1 cellular context compared by ENCODE assay signal in the genomic region with DNA sequence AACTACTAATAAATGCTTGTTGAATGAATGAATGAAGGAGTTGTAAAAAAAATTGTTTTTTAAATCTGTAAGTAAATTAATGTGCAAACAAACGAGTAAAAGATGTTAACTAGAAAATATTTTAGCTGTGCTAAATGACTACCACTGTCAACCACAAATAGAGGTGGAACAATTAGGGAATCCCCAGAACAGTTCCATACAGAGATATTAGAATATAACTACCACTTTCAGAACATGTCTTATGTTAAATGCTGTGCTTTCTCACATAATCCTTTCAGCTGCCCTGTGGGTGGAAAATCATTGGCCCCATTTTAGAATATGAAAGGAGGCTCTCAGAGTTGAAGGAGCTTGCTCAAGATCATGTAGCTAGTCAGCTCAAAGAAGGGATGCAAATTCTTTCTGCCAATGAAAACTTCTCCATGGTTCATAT.
TF ChIP-seq lines count a peak whose summit lies in the region.

No MANE protein-coding gene starts in this region.

TF ChIP-seq in GM12878, 131 proteins besides CTCF, POLR2A, EP300 and RAD21 (continued from another document and continues in another):
- TF ChIP-seq, protein P1, sequence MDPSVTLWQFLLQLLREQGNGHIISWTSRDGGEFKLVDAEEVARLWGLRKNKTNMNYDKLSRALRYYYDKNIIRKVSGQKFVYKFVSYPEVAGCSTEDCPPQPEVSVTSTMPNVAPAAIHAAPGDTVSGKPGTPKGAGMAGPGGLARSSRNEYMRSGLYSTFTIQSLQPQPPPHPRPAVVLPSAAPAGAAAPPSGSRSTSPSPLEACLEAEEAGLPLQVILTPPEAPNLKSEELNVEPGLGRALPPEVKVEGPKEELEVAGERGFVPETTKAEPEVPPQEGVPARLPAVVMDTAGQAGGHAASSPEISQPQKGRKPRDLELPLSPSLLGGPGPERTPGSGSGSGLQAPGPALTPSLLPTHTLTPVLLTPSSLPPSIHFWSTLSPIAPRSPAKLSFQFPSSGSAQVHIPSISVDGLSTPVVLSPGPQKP (IDR thresholded peaks at IDR 0.05; ENCODE audit: low read depth, low read length) = no peak
- TF ChIP-seq BCL11A (IDR thresholded peaks at IDR 0.05; ENCODE audit: low read depth, low read length) (peak; percentile 47; the same call in 1 of the 2 replicates), EGR1 (IDR thresholded peaks at IDR 0.05; ENCODE audit: borderline replicate concordance in 1 of 2, low read depth in 2 of 2, low read length in 2 of 2) (no peak), PKNOX1 (IDR thresholded peaks at IDR 0.05) (no peak), REST (IDR thresholded peaks at IDR 0.05; ENCODE audit: low read depth, low read length) (no peak), MEF2B (IDR thresholded peaks at IDR 0.05; ENCODE audit: partially characterized antibody, poor library complexity, severe bottlenecking) (peak; percentile 42), ZNF24 (IDR thresholded peaks at IDR 0.05) (peak; percentile 96), ZBTB40 (IDR thresholded peaks at IDR 0.05; ENCODE audit: borderline replicate concordance) (0 out of 2 replicates have a peak, but pooled peaks have one; percentile 41), ZZZ3 (IDR thresholded peaks at IDR 0.05; ENCODE audit: control insufficient read depth, insufficient read length, low read depth) (no peak), RUNX3 (IDR thresholded peaks at IDR 0.05; ENCODE audit: low read length) (peak; percentile 92), ZNF207 (IDR thresholded peaks at IDR 0.05; ENCODE audit: borderline replicate concordance) (no peak), CUX1 (IDR thresholded peaks at IDR 0.05; ENCODE audit: insufficient replicate concordance, low read depth, low read length) (peak; percentile 58), IRF4 (IDR thresholded peaks at IDR 0.05; ENCODE audit: low read depth, low read length) (no peak), NR2C1 (IDR thresholded peaks at IDR 0.05) (no peak), IRF5 (IDR thresholded peaks at IDR 0.05; ENCODE audit: borderline replicate concordance) (no peak), HCFC1 (IDR thresholded peaks at IDR 0.05; ENCODE audit: low read length) (no peak), ZBTB4 (CRISPR knock-in tag; IDR thresholded peaks at IDR 0.05) (no peak), RELA (IDR thresholded peaks at IDR 0.05; ENCODE audit: borderline replicate concordance, partially characterized antibody) (peak; percentile 38), CEBPB (IDR thresholded peaks at IDR 0.05; ENCODE audit: borderline replicate concordance in 1 of 2, low read depth in 2 of 2, low read length in 2 of 2) (no peak), SP1 (IDR thresholded peaks at IDR 0.05; ENCODE audit: low read depth, low read length) (no peak), ZNF217 (IDR thresholded peaks at IDR 0.05) (peak; percentile 29; the same call in 1 of the 2 replicates), BHLHE40 (IDR thresholded peaks at IDR 0.05; ENCODE audit: borderline replicate concordance in 1 of 2, low read depth in 2 of 2, low read length in 1 of 2) (0 out of 4 replicates have a peak, but pooled peaks of 1 of the 2 experiments have one; percentile 4), RAD51 (IDR thresholded peaks at IDR 0.05) (no peak), SMARCA5 (IDR thresholded peaks at IDR 0.05) (no peak), STAT1 (conservative IDR thresholded peaks at IDR 0.05) (no peak), DPF2 (IDR thresholded peaks at IDR 0.05) (peak; percentile 62; the same call in 1 of the 2 replicates), FOXK2 (IDR thresholded peaks at IDR 0.05) (no peak), POLR2AphosphoS2 (IDR thresholded peaks at IDR 0.05; ENCODE audit: low read depth, low read length) (no peak), FOXM1 (IDR thresholded peaks at IDR 0.05; ENCODE audit: low read depth, low read length) (peak; percentile 83; the same call in 1 of the 2 replicates), CBX5 (IDR thresholded peaks at IDR 0.05; ENCODE audit: low read depth) (peak; percentile 27; the same call in 1 of the 2 replicates), PAX8 (IDR thresholded peaks at IDR 0.05) (no peak), ZNF384 (IDR thresholded peaks at IDR 0.05; ENCODE audit: borderline replicate concordance, low read depth, low read length) (0 out of 2 replicates have a peak, but pooled peaks have one; percentile 29)
- TF ChIP-seq, protein P2, sequence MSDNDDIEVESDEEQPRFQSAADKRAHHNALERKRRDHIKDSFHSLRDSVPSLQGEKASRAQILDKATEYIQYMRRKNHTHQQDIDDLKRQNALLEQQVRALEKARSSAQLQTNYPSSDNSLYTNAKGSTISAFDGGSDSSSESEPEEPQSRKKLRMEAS (IDR thresholded peaks at IDR 0.05; ENCODE audit: low read depth, low read length) = no peak
